17 cellular contexts compared by ENCODE assay signal in genomic region chr14:101508196-101508947, GRCh38. TPM values are rescaled to one million over a fixed set of nuclear protein-coding genes. Genes with fewer than 3 reads are reported as not detected.
"Had no signal": no experiment of that assay in that cellular context is flagged by ENCODE, and none has a peak within 500 bp of the region (broad histone marks: within the 10 kb centered on the region; RNA-seq: fewer than 3 reads in every experiment).

No MANE protein-coding gene starts in this region.

- H3K27ac ChIP-seq: esophagus muscularis mucosa, parathyroid adenoma, SJSA1, VCaP had no signal

- H3K36me3 ChIP-seq: esophagus muscularis mucosa, SJSA1 had no signal

- H3K27me3 ChIP-seq: SJSA1 had no signal

- H3K9ac ChIP-seq: parathyroid adenoma had no signal

- ATAC-seq: activated T-cell treated with anti-CD3 and anti-CD28 coated beads, Interleukin-2, amount 50 U/mL, for 4 hours; left lobe of liver; stimulated activated memory B cell treated with anti-CD40 and anti-IgM and Interleukin-4, amounts not matched to agents 10 μg/mL and 1 μg/mL and 100 μg/mL, for 72 hours had no signal

- DNase-seq: activated CD4-positive, alpha-beta memory T cell treated with anti-CD3 and anti-CD28 coated beads for 36 hours; activated naive CD4-positive, alpha-beta T cell; activated T-cell treated with anti-CD3 and anti-CD28 coated beads, Interleukin-2, amount 50 U/mL, for 4 hours; amniotic stem cell; dermis blood vessel endothelial cell; mesenchymal stem cell; retina; stimulated activated CD4-positive, alpha-beta T cell treated with anti-CD3 and anti-CD28 coated beads, Interleukin-1b, Interleukin-23, amount 100 ng/mL, for 48 hours; T1000; trophoblast cell had no signal

- H3K4me1 ChIP-seq: esophagus muscularis mucosa, parathyroid adenoma, SJSA1 had no signal

- H3K9me3 ChIP-seq: SJSA1 had no signal

- H3K4me3 ChIP-seq: esophagus muscularis mucosa, SJSA1 had no signal

RNA-seq across cellular contexts. Expression of gene DIO3, which starts 52.9 kb away (rescaled TPM):
- total RNA-seq: activated CD4-positive, alpha-beta memory T cell treated with anti-CD3 and anti-CD28 coated beads for 36 hours; activated T-cell treated with anti-CD3 and anti-CD28 coated beads, Interleukin-2, amount 50 U/mL, for 4 hours; dermis blood vessel endothelial cell; fibroblast of villous mesenchyme; SJSA1 had no signal
